27 cellular contexts compared by ENCODE assay signal in genomic region chr2:29228947-29229346, GRCh38.
"Had no signal": no experiment of that assay in that cellular context is flagged by ENCODE, and none has a peak within 500 bp of the region (broad histone marks: within the 10 kb centered on the region; RNA-seq: fewer than 3 reads in every experiment).

No MANE protein-coding gene starts in this region.

- H3K36me3 Mint-ChIP-seq: immature natural killer cell; mesothelial cell of epicardium; naive B cell; natural killer cell; stimulated activated memory B cell treated with anti-CD40 and anti-IgM and Interleukin-4, amounts not matched to agents 10 μg/mL and 1 μg/mL and 100 μg/mL, for 72 hours had no signal

- H3K27ac Mint-ChIP-seq: immature natural killer cell; mesothelial cell of epicardium; natural killer cell; nephron progenitor cell; stimulated activated memory B cell treated with anti-CD40 and anti-IgM and Interleukin-4, amounts not matched to agents 10 μg/mL and 1 μg/mL and 100 μg/mL, for 72 hours; stimulated activated naive CD8-positive, alpha-beta T cell treated with anti-CD3 and anti-CD28 coated beads, Interleukin-15, amount 100 ng/mL, for 72 hours had no signal

- ATAC-seq: left colon; left lung; natural killer cell; pancreas; right cardiac atrium; sciatic nerve; stimulated activated memory B cell treated with anti-CD40 and anti-IgM and Interleukin-4, amounts not matched to agents 10 μg/mL and 1 μg/mL and 100 μg/mL, for 72 hours; stimulated activated naive CD8-positive, alpha-beta T cell treated with anti-CD3 and anti-CD28 coated beads, Interleukin-15, amount 100 ng/mL, for 72 hours had no signal

- H3K4me1 ChIP-seq: left lung, pancreas, prostate gland, upper lobe of left lung had no signal

- H3K4me1 Mint-ChIP-seq: immature natural killer cell; naive B cell; natural killer cell; stimulated activated memory B cell treated with anti-CD40 and anti-IgM and Interleukin-4, amounts not matched to agents 10 μg/mL and 1 μg/mL and 100 μg/mL, for 72 hours; stimulated activated naive CD8-positive, alpha-beta T cell treated with anti-CD3 and anti-CD28 coated beads, Interleukin-15, amount 100 ng/mL, for 72 hours had no signal

- H3K9me3 ChIP-seq: left lung, pancreas, prostate gland, tibial nerve, upper lobe of left lung, vagina had no signal

- H3K27me3 ChIP-seq: pancreas, upper lobe of left lung, vagina had no signal

- H3K27ac ChIP-seq: left lung, pancreas, prostate gland, tibial nerve, upper lobe of left lung, vagina had no signal

- H3K4me3 ChIP-seq: left lung, lung, pancreas, prostate gland, skin epidermis, tibial nerve, upper lobe of left lung, vagina had no signal

- H3K36me3 ChIP-seq: left lung, pancreas, prostate gland, tibial nerve, upper lobe of left lung, vagina had no signal

- DNase-seq: immature natural killer cell; kidney; left colon; left lung; naive B cell; natural killer cell; nephron progenitor cell; nucleus accumbens; retina; right cardiac atrium; stimulated activated CD4-positive, alpha-beta T cell treated with anti-CD3 and anti-CD28 coated beads, Interleukin-1b, Interleukin-23, amount 100 ng/mL, for 48 hours; stimulated activated CD4-positive, alpha-beta T cell treated with anti-CD3 and anti-CD28 coated beads, Interleukin-2, amount 100 ng/mL, for 48 hours; stimulated activated CD4-positive, alpha-beta T cell treated with anti-CD3 and anti-CD28 coated beads, Interleukin-4, amount 100 ng/mL, for 4 hours; stimulated activated CD8-positive, alpha-beta memory T cell treated with anti-CD3 and anti-CD28 coated beads, Interleukin-4, amount 100 ng/mL, for 48 hours; stimulated activated naive CD4-positive, alpha-beta T cell treated with Interleukin-2 at 50 U/mL for 16 hours; stimulated activated naive CD8-positive, alpha-beta T cell treated with anti-CD3 and anti-CD28 coated beads, Interleukin-15, amount 100 ng/mL, for 72 hours; substantia nigra had no signal

- H3K9me3 Mint-ChIP-seq: immature natural killer cell; mesothelial cell of epicardium; naive B cell; natural killer cell; nephron progenitor cell; stimulated activated memory B cell treated with anti-CD40 and anti-IgM and Interleukin-4, amounts not matched to agents 10 μg/mL and 1 μg/mL and 100 μg/mL, for 72 hours; stimulated activated naive CD8-positive, alpha-beta T cell treated with anti-CD3 and anti-CD28 coated beads, Interleukin-15, amount 100 ng/mL, for 72 hours had no signal

- H3K4me3 Mint-ChIP-seq: immature natural killer cell; mesothelial cell of epicardium; naive B cell; natural killer cell; nephron progenitor cell; stimulated activated memory B cell treated with anti-CD40 and anti-IgM and Interleukin-4, amounts not matched to agents 10 μg/mL and 1 μg/mL and 100 μg/mL, for 72 hours; stimulated activated naive CD8-positive, alpha-beta T cell treated with anti-CD3 and anti-CD28 coated beads, Interleukin-15, amount 100 ng/mL, for 72 hours had no signal
